1 cellular context compared by ENCODE assay signal in the genomic region with DNA sequence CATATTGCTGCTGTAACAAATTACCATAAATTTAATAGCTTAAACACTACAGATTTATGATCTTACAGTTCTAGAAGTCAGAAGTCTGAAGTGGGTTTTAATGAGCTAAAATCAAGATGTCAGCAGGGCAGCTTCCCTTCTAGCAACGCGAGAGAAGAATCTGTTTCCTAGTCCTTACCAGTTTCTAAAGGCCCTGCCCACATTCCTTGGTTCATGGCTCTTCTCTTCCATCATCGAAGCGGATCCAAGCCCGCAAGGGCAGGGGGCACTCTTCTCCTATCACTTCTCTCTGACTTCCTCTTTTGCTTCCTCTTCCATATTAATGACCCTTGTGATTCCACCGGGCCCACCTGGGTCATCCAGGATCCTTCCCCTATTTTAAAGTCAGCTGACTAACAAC.
TF ChIP-seq lines count a peak whose summit lies in the region.

No MANE protein-coding gene starts in this region.

TF ChIP-seq in H1, 55 proteins besides CTCF, POLR2A, EP300 and RAD21 (continued from another document):
- TF ChIP-seq KDM1A (IDR thresholded peaks at IDR 0.05; ENCODE audit: borderline replicate concordance, low read length) (no peak), JUN (IDR thresholded peaks at IDR 0.05; ENCODE audit: low read depth, low read length) (no peak), BACH1 (IDR thresholded peaks at IDR 0.05; ENCODE audit: low read length) (no peak), KDM4A (IDR thresholded peaks at IDR 0.05; ENCODE audit: low read depth, low read length, severe bottlenecking) (no peak), KDM5A (IDR thresholded peaks at IDR 0.05; ENCODE audit: low read length) (no peak), SIRT6 (IDR thresholded peaks at IDR 0.05; ENCODE audit: low read length) (no peak), GABPA (IDR thresholded peaks at IDR 0.05; ENCODE audit: borderline replicate concordance, insufficient read depth, low read length) (no peak), BRCA1 (IDR thresholded peaks at IDR 0.05; ENCODE audit: low read depth, low read length) (no peak)
- TF ChIP-seq, protein P1, sequence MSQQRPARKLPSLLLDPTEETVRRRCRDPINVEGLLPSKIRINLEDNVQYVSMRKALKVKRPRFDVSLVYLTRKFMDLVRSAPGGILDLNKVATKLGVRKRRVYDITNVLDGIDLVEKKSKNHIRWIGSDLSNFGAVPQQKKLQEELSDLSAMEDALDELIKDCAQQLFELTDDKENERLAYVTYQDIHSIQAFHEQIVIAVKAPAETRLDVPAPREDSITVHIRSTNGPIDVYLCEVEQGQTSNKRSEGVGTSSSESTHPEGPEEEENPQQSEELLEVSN (IDR thresholded peaks at IDR 0.05) = no peak
